ENCODE assay signal across 14 cellular contexts in genomic region chr3:150334974-150335373, GRCh38.
"Had no signal": no experiment of that assay in that cellular context is flagged by ENCODE, and none has a peak within 500 bp of the region (broad histone marks: within the 10 kb centered on the region; RNA-seq: fewer than 3 reads in every experiment).

No MANE protein-coding gene starts in this region.

- H3K4me1 ChIP-seq: heart left ventricle, stomach, transverse colon had no signal

- H3K9me3 ChIP-seq: stomach, thoracic aorta, transverse colon had no signal

- H3K27me3 ChIP-seq: heart left ventricle, stomach, transverse colon had no signal

- DNase-seq: heart left ventricle; hippocampal formation; kidney glomerular epithelial cell; mammary epithelial cell; naive thymus-derived CD4-positive, alpha-beta T cell; posterior cingulate gyrus; stimulated activated naive CD4-positive, alpha-beta T cell; stomach; substantia nigra; transverse colon had no signal

- H3K27ac ChIP-seq: heart left ventricle, stomach, thoracic aorta, transverse colon had no signal

- ATAC-seq: heart left ventricle; naive thymus-derived CD4-positive, alpha-beta T cell; sciatic nerve had no signal

- FAIRE-seq: colon, frontal cortex had no signal

- H3K36me3 ChIP-seq: heart left ventricle, stomach, thoracic aorta, transverse colon had no signal

- H3K4me3 ChIP-seq: heart left ventricle, stomach, thoracic aorta, transverse colon had no signal
